ENCODE assay signal across 8 cellular contexts in the genomic region with DNA sequence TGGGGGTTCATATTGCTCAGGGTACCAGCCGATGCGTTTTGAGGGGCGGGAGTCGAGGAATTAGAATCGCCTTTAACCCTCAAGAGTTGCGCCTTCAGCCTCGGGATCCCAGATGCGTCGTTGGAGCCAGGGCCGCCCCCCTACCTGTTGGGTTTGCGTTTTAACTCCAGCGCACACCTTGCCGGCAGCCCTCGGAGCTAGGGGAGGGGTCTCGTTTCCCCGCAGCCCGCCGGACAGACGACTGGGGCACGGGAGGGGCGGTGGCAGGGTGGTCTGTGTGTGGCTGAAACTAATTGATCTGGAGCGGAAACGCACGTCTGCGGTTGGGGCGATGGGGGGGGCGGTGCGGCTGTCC. TPM values are rescaled to one million over a fixed set of nuclear protein-coding genes. Genes with fewer than 3 reads are reported as not detected.
DNase-seq lines count a peak whose midpoint lies in the region; ATAC-seq and TF ChIP-seq lines count a peak whose summit lies in the region.

No MANE protein-coding gene starts in this region.

- intact Hi-C loops in Right ventricle myocardium superior (cut with DNase I), result loop anchor here (5.0 to 10.0 kb wide), 2 partner anchors 155 to 193 kb away; partner anchors contain the start of gene LINC01488
- intact Hi-C loops in upper lobe of right lung (cut with DNase I), result no loop called here

- POLR2A ChIA-PET in activated CD4-positive, alpha-beta memory T cell treated with anti-CD3 and anti-CD28 coated beads, Interleukin-2, amount 10 ng/mL, durations not matched to agents 7 days and 5 days (lab: Charles Lee), result no interaction called here

- H3K9me3 Mint-ChIP-seq in activated CD4-positive, alpha-beta memory T cell treated with anti-CD3 and anti-CD28 coated beads, Interleukin-2, amount 10 ng/mL, durations not matched to agents 7 days and 5 days, result no peaks in the 10 kb centered on the region

- 2 to 4% methylated on average over 14 to 19 of the region's 28 CpGs for WGBS in mesodermal cell (ENCODE audit: insufficient coverage in 2 of 2), 2 experiments

- H3K27me3 Mint-ChIP-seq in activated CD4-positive, alpha-beta memory T cell treated with anti-CD3 and anti-CD28 coated beads, Interleukin-2, amount 10 ng/mL, durations not matched to agents 7 days and 5 days, result peaks cover 67% of the 10 kb centered on the region

- H3K36me3 ChIP-seq in right atrium auricular region (no peaks in the 10 kb centered on the region), mesodermal cell (ENCODE audit: control insufficient read depth, insufficient read depth, low read length) (peaks cover 7% of the 10 kb centered on the region), upper lobe of right lung (no peaks in the 10 kb centered on the region)

- H3K27ac Mint-ChIP-seq in activated CD4-positive, alpha-beta memory T cell treated with anti-CD3 and anti-CD28 coated beads, Interleukin-2, amount 10 ng/mL, durations not matched to agents 7 days and 5 days, result no peak overlapping the region

- H3K36me3 Mint-ChIP-seq in activated CD4-positive, alpha-beta memory T cell treated with anti-CD3 and anti-CD28 coated beads, Interleukin-2, amount 10 ng/mL, durations not matched to agents 7 days and 5 days (ENCODE audit: low read depth), result no peaks in the 10 kb centered on the region

- H3K4me1 Mint-ChIP-seq in activated CD4-positive, alpha-beta memory T cell treated with anti-CD3 and anti-CD28 coated beads, Interleukin-2, amount 10 ng/mL, durations not matched to agents 7 days and 5 days, result peaks cover 23% of the 10 kb centered on the region

- no peak overlapping the region for H3K4me3 Mint-ChIP-seq in activated CD4-positive, alpha-beta memory T cell treated with anti-CD3 and anti-CD28 coated beads, Interleukin-2, amount 10 ng/mL, durations not matched to agents 7 days and 5 days

- H3K27me3 ChIP-seq in right atrium auricular region (no peaks in the 10 kb centered on the region), upper lobe of right lung (peaks cover 10% of the 10 kb centered on the region)

- CTCF ChIA-PET in activated CD4-positive, alpha-beta memory T cell treated with anti-CD3 and anti-CD28 coated beads, Interleukin-2, amount 10 ng/mL, durations not matched to agents 7 days and 5 days (lab: Charles Lee), result interaction anchor here (0.8 to 0.9 kb wide), 2 partner anchors 33 to 346 kb away, joined by 3 read pairs; no protein-coding TSS in a partner anchor

- H3K9me3 ChIP-seq in right atrium auricular region (no peaks in the 10 kb centered on the region), mesodermal cell (ENCODE audit: control insufficient read depth, low read length) (no peaks in the 10 kb centered on the region), upper lobe of right lung (no peaks in the 10 kb centered on the region)

- TF ChIP-seq CTCF in right atrium auricular region (IDR thresholded peaks at IDR 0.05) (no peak), coronary artery (IDR thresholded peaks at IDR 0.05) (no peak), upper lobe of right lung (IDR thresholded peaks at IDR 0.05) (no peak)

- H3K4me1 ChIP-seq in right atrium auricular region (peaks cover 0 to 52% of the 10 kb centered on the region in 2 donors), mesodermal cell (ENCODE audit: control insufficient read depth, insufficient read depth, low read length, poor library complexity, severe bottlenecking) (peaks cover 25% of the 10 kb centered on the region), upper lobe of right lung (peaks cover 36% of the 10 kb centered on the region)

- H3K27ac ChIP-seq in right atrium auricular region (peak overlapping the region; percentile 39 to 75), coronary artery (peak overlapping the region in 1 of 2 donors; percentile 86), mesodermal cell (ENCODE audit: low read depth, low read length, severe bottlenecking) (peak overlapping the region; percentile 98), upper lobe of right lung (peak overlapping the region; percentile 73)

- ATAC-seq in Right ventricle myocardium superior (ENCODE audit: poor library complexity), result no peak
- no peak for ATAC-seq in upper lobe of right lung
- ATAC-seq in GM21786 (IDR thresholded peaks at IDR 0.05; ENCODE audit: unreplicated experiment), result no peak

- DNase-seq in right atrium auricular region (ENCODE audit: low spot score), result no peak
- DNase-seq in Right ventricle myocardium superior, result no peak
- peak; percentile 73 for DNase-seq in coronary artery (ENCODE audit: low spot score)
- no peak for DNase-seq in upper lobe of right lung
- DNase-seq in NCI-H524 treated with DMSO at 0.1 percent for 48 hours (lab: John Stamatoyannopoulos, UW), result no peak
- no peak for DNase-seq in activated CD4-positive, alpha-beta memory T cell treated with anti-CD3 and anti-CD28 coated beads, Interleukin-2, amount 10 ng/mL, durations not matched to agents 7 days and 5 days

- H3K4me3 ChIP-seq in right atrium auricular region, result peak overlapping the region; percentile 25 to 59
- H3K4me3 ChIP-seq in coronary artery, result peak overlapping the region; percentile 83
- peak overlapping the region; percentile 97 for H3K4me3 ChIP-seq in mesodermal cell (ENCODE audit: extremely low read depth, insufficient read depth, low read length, poor library complexity, severe bottlenecking)
- peak overlapping the region; percentile 55 for H3K4me3 ChIP-seq in upper lobe of right lung

RNA-seq across cellular contexts. Expression of gene CCND1, which starts 3.4 kb away (rescaled TPM):
- total RNA-seq in right atrium auricular region (100 to 1,000 TPM in 1 of 2 donors, 10 to 100 TPM in 1; 91.8 to 101 TPM), Right ventricle myocardium superior (136 TPM), upper lobe of right lung (283 TPM)
- 278 TPM for polyA plus RNA-seq in mesodermal cell (2013, experiment 1 of 2)
- 285 TPM for polyA plus RNA-seq in mesodermal cell (2013, experiment 2 of 2)
- total RNA-seq in activated CD4-positive, alpha-beta memory T cell treated with anti-CD3 and anti-CD28 coated beads, Interleukin-2, amount 10 ng/mL, durations not matched to agents 7 days and 5 days, result under 1 TPM; 0.05 to 0.08 TPM

RNA-seq across cellular contexts. Expression of gene LTO1, which starts 37.6 kb away (rescaled TPM):
- total RNA-seq in right atrium auricular region (1 to 10 TPM; 4.7 to 6.0 TPM), Right ventricle myocardium superior (7.3 TPM), upper lobe of right lung (25.7 TPM)
- 12.1 TPM for polyA plus RNA-seq in mesodermal cell (2013, experiment 1 of 2)
- polyA plus RNA-seq in mesodermal cell (2013, experiment 2 of 2), result 13.3 TPM
- total RNA-seq in activated CD4-positive, alpha-beta memory T cell treated with anti-CD3 and anti-CD28 coated beads, Interleukin-2, amount 10 ng/mL, durations not matched to agents 7 days and 5 days, result 10 to 100 TPM; 23.4 to 25.5 TPM

Comparison
In these comparisons a context has a peak if more than half of its experiments do, and no peak if none do; other contexts are left out.
1. H3K4me3 ChIP-seq: peak in every context shown above with its lines; median percentile 97 in mesodermal cell; 83 in coronary artery; 55 in upper lobe of right lung; 42 in right atrium auricular region.
2. RNA of gene CCND1, which starts 3.4 kb away (total RNA-seq): 283 TPM in upper lobe of right lung (single experiment), 136 TPM in Right ventricle myocardium superior (single experiment) and 91.8 to 101 TPM in right atrium auricular region; 0.05 to 0.08 TPM in activated CD4-positive, alpha-beta memory T cell treated with anti-CD3 and anti-CD28 coated beads, Interleukin-2, amount 10 ng/mL, durations not matched to agents 7 days and 5 days; every median in the first group is over 10 times any median in the second.